Comparison of ENCODE assay signal across 21 cellular contexts in genomic region chr16:59169168-59169567, GRCh38.
"Had no signal": no experiment of that assay in that cellular context is flagged by ENCODE, and none has a peak within 500 bp of the region (broad histone marks: within the 10 kb centered on the region; RNA-seq: fewer than 3 reads in every experiment).

No MANE protein-coding gene starts in this region.

- H3K9me3 ChIP-seq: neutrophil, ovary, psoas muscle, right atrium auricular region, spleen, thoracic aorta, upper lobe of right lung had no signal

- H3K79me2 ChIP-seq: hepatocyte had no signal

- H3K4me3 ChIP-seq: hepatocyte, ovary, psoas muscle, right atrium auricular region, spleen, thoracic aorta, upper lobe of right lung had no signal

- H3K27ac ChIP-seq: hepatocyte, neutrophil, ovary, psoas muscle, right atrium auricular region, spleen, thoracic aorta, upper lobe of right lung, VCaP had no signal

- DNase-seq: activated CD4-positive, alpha-beta T cell treated with anti-CD3 and anti-CD28 coated beads, Interleukin-2, amount 10 ng/mL, durations not matched to agents 7 days and 5 days; activated CD4-positive, CD25-positive, alpha-beta regulatory T cell treated with anti-CD3 and anti-CD28 coated beads, Interleukin-2, amount 50 U/mL, for 72 hours; activated CD8-positive, alpha-beta T cell treated with anti-CD3 and anti-CD28 coated beads for 36 hours; activated gamma-delta T cell; activated naive CD4-positive, alpha-beta T cell treated with anti-CD3 and anti-CD28 coated beads, Interleukin-2, amount 50 U/mL, for 16 hours; activated naive CD8-positive, alpha-beta T cell treated with anti-CD3 and anti-CD28 coated beads, Interleukin-2, amount 50 U/mL, for 24 hours; effector CD4-positive, alpha-beta T cell; glutamatergic neuron; left ventricle myocardium superior; ovary; psoas muscle; spleen; stimulated activated CD4-positive, alpha-beta T cell treated with anti-CD3 and anti-CD28 coated beads, Interleukin-4, amount 100 ng/mL, for 1 hour; stimulated activated naive CD4-positive, alpha-beta T cell; upper lobe of right lung had no signal

- ATAC-seq: activated CD8-positive, alpha-beta T cell treated with anti-CD3 and anti-CD28 coated beads for 36 hours; activated naive CD8-positive, alpha-beta T cell treated with anti-CD3 and anti-CD28 coated beads, Interleukin-2, amount 50 U/mL, for 24 hours; left ventricle myocardium superior; natural killer cell treated with Interleukin-12 subunit alpha and Interleukin-12 subunit beta and Interleukin-15 and Interleukin-18, amount 100 ng/mL, for 72 hours; psoas muscle; upper lobe of right lung had no signal

- H3K27me3 ChIP-seq: neutrophil, ovary, right atrium auricular region, spleen, upper lobe of right lung had no signal

- H2AFZ ChIP-seq: hepatocyte had no signal

- H3K4me2 ChIP-seq: hepatocyte had no signal

- H3K36me3 ChIP-seq: neutrophil, ovary, right atrium auricular region, spleen, thoracic aorta, upper lobe of right lung had no signal

- H3K4me1 ChIP-seq: psoas muscle, right atrium auricular region, spleen, upper lobe of right lung had no signal
